In genomic region chr1:14184346-14184963, GRCh38 we compare ENCODE assay signal across 1 cellular context.
TF ChIP-seq lines count a peak whose summit lies in the region.

No MANE protein-coding gene starts in this region.

TF ChIP-seq in GM23338, 12 proteins besides CTCF, POLR2A, EP300 and RAD21 (continued from another document):
- no peak for TF ChIP-seq ETS1 (IDR thresholded peaks at IDR 0.05)
- no peak for TF ChIP-seq ZNF114 (CRISPR knock-in tag; IDR thresholded peaks at IDR 0.05)
- no peak for TF ChIP-seq NANOG (IDR thresholded peaks at IDR 0.05; ENCODE audit: borderline replicate concordance)
- TF ChIP-seq EZH2phosphoT487 (IDR thresholded peaks at IDR 0.05; ENCODE audit: unreplicated experiment) = no peak
- no peak for TF ChIP-seq ZNF331 (CRISPR knock-in tag; IDR thresholded peaks at IDR 0.05; ENCODE audit: low read depth)
- no peak for TF ChIP-seq POLR2AphosphoS5 (IDR thresholded peaks at IDR 0.05; ENCODE audit: low read depth)
- no peak for TF ChIP-seq CREB1 (CRISPR knock-in tag; IDR thresholded peaks at IDR 0.05; ENCODE audit: low read depth)
